14 cellular contexts compared by ENCODE assay signal in the genomic region with DNA sequence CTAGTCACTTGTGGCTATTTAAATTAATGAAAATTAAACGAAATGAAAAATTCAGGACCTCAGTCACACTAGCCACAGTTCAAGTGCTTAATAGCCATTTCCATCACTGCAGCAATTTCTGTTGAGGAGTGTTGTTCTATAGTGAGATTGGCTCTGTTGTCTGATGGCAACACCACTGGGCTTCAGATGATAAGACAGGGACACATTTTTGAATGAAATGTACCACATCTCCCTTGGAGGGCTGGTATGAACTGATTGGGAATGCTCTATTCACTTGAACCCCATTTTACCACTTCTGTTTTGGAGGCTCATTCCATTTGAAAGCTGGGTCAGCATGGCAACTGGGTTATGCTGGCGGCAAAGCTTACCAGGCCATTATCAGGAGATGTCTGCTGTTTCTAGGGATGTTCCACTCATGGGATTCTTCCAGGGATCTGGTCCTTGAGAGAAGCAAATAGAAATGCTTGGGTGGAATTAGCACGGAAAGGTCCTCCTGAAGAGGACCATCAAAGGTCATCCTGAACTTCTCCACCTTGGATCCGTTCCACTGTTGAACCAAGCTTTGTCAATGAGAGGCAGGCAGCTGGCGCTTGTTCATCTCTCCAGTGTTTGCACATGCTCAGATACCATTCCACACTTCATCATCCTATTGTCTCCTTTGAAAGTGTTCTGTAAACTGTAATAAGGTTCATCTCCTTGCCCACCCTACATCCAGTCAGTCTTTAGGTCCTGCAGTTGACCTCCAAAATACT. TPM values are rescaled to one million over a fixed set of nuclear protein-coding genes. Genes with fewer than 3 reads are reported as not detected.
DNase-seq lines count a peak whose midpoint lies in the region; ATAC-seq and TF ChIP-seq lines count a peak whose summit lies in the region.
"Had no signal": no experiment of that assay in that cellular context is flagged by ENCODE, and none has a peak within 500 bp of the region (broad histone marks: within the 10 kb centered on the region; RNA-seq: fewer than 3 reads in every experiment).

No MANE protein-coding gene starts in this region.

- TF ChIP-seq POLR2A in esophagus muscularis mucosa (IDR thresholded peaks at IDR 0.05; ENCODE audit: low read depth), result no peak
- no peak for TF ChIP-seq POLR2A in body of pancreas (IDR thresholded peaks at IDR 0.05)

- TF ChIP-seq EP300 in esophagus muscularis mucosa (IDR thresholded peaks at IDR 0.05), result no peak

- H3K27ac ChIP-seq in HEK293 (ENCODE audit: extremely low read depth, low read depth, low read length), result peak overlapping the region; percentile 47
- peak overlapping the region; percentile 63 to 77 (median 66) for H3K27ac ChIP-seq in esophagus muscularis mucosa (replicated peaks in 1 of 4)
- peak overlapping the region; percentile 76 for H3K27ac ChIP-seq in smooth muscle cell (ENCODE audit: low read depth)
- peak overlapping the region in 1 of 4 donors; percentile 24 for H3K27ac ChIP-seq in body of pancreas

- CTCF ChIA-PET in HEK293 (lab: Yijun Ruan, JAX), result interaction anchor here (0.6 to 1.1 kb wide), 3 partner anchors 9 to 646 kb away, joined by 3 to 4 read pairs (median 4); no protein-coding TSS in a partner anchor

- peaks cover 15% of the 10 kb centered on the region for H3F3A ChIP-seq in smooth muscle cell (ENCODE audit: low read depth)

- peak overlapping the region; percentile 67 for H3K4me2 ChIP-seq in smooth muscle cell

- no peak overlapping the region for H3K9ac ChIP-seq in smooth muscle cell (ENCODE audit: low read depth)

- DNase-seq in NCI-H748 treated with DMSO at 0.1 percent for 48 hours (lab: John Stamatoyannopoulos, UW) (peak; percentile 59), esophagus muscularis mucosa (ENCODE audit: extremely low spot score) (no peak), smooth muscle cell (lab: John Stamatoyannopoulos, UW; ENCODE audit: unreplicated experiment) (no peak), body of pancreas (no peak), SW480 (ENCODE audit: low spot score) (no peak)
- no peak for DNase-seq in stimulated activated naive CD4-positive, alpha-beta T cell (lab: John Stamatoyannopoulos, UW)
- DNase-seq: activated CD4-positive, alpha-beta T cell treated with anti-CD3 and anti-CD28 coated beads, Interleukin-2, amount 10 ng/mL, durations not matched to agents 24 days and 14 days; activated T-cell treated with anti-CD3 and anti-CD28 coated beads, Interleukin-2, amount 50 U/mL, for 48 hours; dorsolateral prefrontal cortex; natural killer cell; NCI-H1048 had no signal

- H3K36me3 ChIP-seq in HEK293 (ENCODE audit: control insufficient read depth in 2 of 2, insufficient read depth in 1 of 2, low read length in 2 of 2), result no peaks in the 10 kb centered on the region
- H3K36me3 ChIP-seq in esophagus muscularis mucosa, result no peaks in the 10 kb centered on the region
- H3K36me3 ChIP-seq in smooth muscle cell (ENCODE audit: low read depth), result no peaks in the 10 kb centered on the region
- H3K36me3 ChIP-seq in body of pancreas (replicated peaks in 1 of 2; ENCODE audit: insufficient read depth in 1 of 2, low read depth in 2 of 2), result no peaks in the 10 kb centered on the region

- H3K4me3 ChIP-seq in HEK293 (ENCODE audit: low read depth, low read length) (no peak overlapping the region), esophagus muscularis mucosa (no peak overlapping the region), smooth muscle cell (no peak overlapping the region), body of pancreas (no peak overlapping the region)
- H3K4me3 ChIP-seq: dorsolateral prefrontal cortex had no signal

- intact Hi-C loops in esophagus muscularis mucosa (cut with DNase I), result loop anchor here (10.0 kb wide), 1 partner anchor 99 kb away; no protein-coding TSS in a partner anchor
- intact Hi-C loops in body of pancreas (cut with DNase I), result no loop called here

- H3K9me3 ChIP-seq in HEK293 (ENCODE audit: control insufficient read depth, insufficient read depth, low read depth, low read length) (no peaks in the 10 kb centered on the region), esophagus muscularis mucosa (no peaks in the 10 kb centered on the region), smooth muscle cell (replicated peaks; ENCODE audit: low read depth) (no peaks in the 10 kb centered on the region), body of pancreas (no peaks in the 10 kb centered on the region)
- H3K9me3 ChIP-seq: Caco-2 had no signal

- H2AFZ ChIP-seq in smooth muscle cell (ENCODE audit: low read depth), result no peak overlapping the region

- peaks cover 100% of the 10 kb centered on the region for H3K79me2 ChIP-seq in smooth muscle cell (ENCODE audit: low read depth)

- H3K27me3 ChIP-seq in esophagus muscularis mucosa (no peaks in the 10 kb centered on the region), smooth muscle cell (ENCODE audit: low read depth) (no peaks in the 10 kb centered on the region), body of pancreas (no peaks in the 10 kb centered on the region)
- H3K27me3 ChIP-seq: dorsolateral prefrontal cortex had no signal

- WGBS in esophagus muscularis mucosa, result 75% methylated on average over 5 of the region's 5 CpGs
- WGBS in smooth muscle cell (ENCODE audit: low lambda C conversion rate), result 91% methylated on average over 5 of the region's 5 CpGs
- 69 to 71% methylated on average over 5 of the region's 5 CpGs for WGBS in body of pancreas, 2 donors

- H3K4me1 ChIP-seq in HEK293 (ENCODE audit: control insufficient read depth, insufficient read depth, low read length) (0 out of 2 replicates have a peak, but pooled peaks cover 12% of the 10 kb centered on the region), esophagus muscularis mucosa (peaks cover 44 to 100% (median 95%) of the 10 kb centered on the region in 4 donors), smooth muscle cell (ENCODE audit: low read depth) (peaks cover 29% of the 10 kb centered on the region), body of pancreas (peaks cover 54% of the 10 kb centered on the region)

- POLR2A ChIA-PET in HEK293 (lab: Yijun Ruan, JAX), result interaction anchor here (0.5 kb wide), 1 partner anchor 295 kb away, joined by 5 read pairs; no protein-coding TSS in a partner anchor

- TF ChIP-seq CTCF in HEK293 (tag by site-specific recombination; IDR thresholded peaks at IDR 0.05), result no peak
- TF ChIP-seq CTCF in esophagus muscularis mucosa (IDR thresholded peaks at IDR 0.05), result no peak
- no peak for TF ChIP-seq CTCF in smooth muscle cell (IDR thresholded peaks at IDR 0.05; ENCODE audit: borderline replicate concordance, insufficient read depth, poor library complexity, severe bottlenecking)
- no peak for TF ChIP-seq CTCF in body of pancreas (IDR thresholded peaks at IDR 0.05)

- H4K20me1 ChIP-seq in smooth muscle cell (ENCODE audit: low read depth), result peaks cover 99% of the 10 kb centered on the region

- ATAC-seq in body of pancreas, result no peak

TF ChIP-seq in HEK293, 187 proteins besides CTCF, POLR2A, EP300 and RAD21 (continues in another document):
- TF ChIP-seq IKZF3 (tag by site-specific recombination; IDR thresholded peaks at IDR 0.05) (peak; percentile 29; the same call in 1 of the 2 replicates), KLF10 (tag by site-specific recombination; IDR thresholded peaks at IDR 0.05) (no peak), ZNF843 (tag by site-specific recombination; IDR thresholded peaks at IDR 0.05) (no peak), ZSCAN16 (tag by site-specific recombination; IDR thresholded peaks at IDR 0.05) (peak; percentile 57; the same call in 1 of the 2 replicates), ZNF561 (tag by site-specific recombination; IDR thresholded peaks at IDR 0.05; ENCODE audit: borderline replicate concordance) (no peak), ZNF169 (tag by site-specific recombination; IDR thresholded peaks at IDR 0.05) (no peak), ZNF23 (tag by site-specific recombination; IDR thresholded peaks at IDR 0.05; ENCODE audit: borderline replicate concordance) (no peak)
- TF ChIP-seq, protein P1, sequence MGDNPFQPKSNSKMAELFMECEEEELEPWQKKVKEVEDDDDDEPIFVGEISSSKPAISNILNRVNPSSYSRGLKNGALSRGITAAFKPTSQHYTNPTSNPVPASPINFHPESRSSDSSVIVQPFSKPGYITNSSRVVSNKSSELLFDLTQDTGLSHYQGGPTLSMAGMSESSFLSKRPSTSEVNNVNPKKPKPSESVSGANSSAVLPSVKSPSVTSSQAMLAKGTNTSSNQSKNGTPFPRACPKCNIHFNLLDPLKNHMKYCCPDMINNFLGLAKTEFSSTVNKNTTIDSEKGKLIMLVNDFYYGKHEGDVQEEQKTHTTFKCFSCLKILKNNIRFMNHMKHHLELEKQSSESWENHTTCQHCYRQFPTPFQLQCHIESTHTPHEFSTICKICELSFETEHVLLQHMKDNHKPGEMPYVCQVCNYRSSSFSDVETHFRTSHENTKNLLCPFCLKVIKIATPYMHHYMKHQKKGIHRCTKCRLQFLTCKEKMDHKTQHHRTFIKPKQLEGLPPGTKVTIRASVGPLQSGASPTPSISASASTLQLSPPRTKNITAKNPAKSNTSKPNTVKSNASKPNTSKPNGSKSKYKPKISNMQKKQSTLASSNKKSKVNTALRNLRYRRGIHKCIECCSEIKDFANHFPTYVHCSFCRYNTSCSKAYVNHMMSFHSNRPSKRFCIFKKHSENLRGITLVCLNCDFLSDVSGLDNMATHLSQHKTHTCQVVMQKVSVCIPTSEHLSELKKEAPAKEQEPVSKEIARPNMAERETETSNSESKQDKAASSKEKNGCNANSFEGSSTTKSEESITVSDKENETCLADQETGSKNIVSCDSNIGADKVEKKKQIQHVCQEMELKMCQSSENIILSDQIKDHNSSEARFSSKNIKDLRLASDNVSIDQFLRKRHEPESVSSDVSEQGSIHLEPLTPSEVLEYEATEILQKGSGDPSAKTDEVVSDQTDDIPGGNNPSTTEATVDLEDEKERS (tag by site-specific recombination; IDR thresholded peaks at IDR 0.05), result no peak
- TF ChIP-seq, protein P2, sequence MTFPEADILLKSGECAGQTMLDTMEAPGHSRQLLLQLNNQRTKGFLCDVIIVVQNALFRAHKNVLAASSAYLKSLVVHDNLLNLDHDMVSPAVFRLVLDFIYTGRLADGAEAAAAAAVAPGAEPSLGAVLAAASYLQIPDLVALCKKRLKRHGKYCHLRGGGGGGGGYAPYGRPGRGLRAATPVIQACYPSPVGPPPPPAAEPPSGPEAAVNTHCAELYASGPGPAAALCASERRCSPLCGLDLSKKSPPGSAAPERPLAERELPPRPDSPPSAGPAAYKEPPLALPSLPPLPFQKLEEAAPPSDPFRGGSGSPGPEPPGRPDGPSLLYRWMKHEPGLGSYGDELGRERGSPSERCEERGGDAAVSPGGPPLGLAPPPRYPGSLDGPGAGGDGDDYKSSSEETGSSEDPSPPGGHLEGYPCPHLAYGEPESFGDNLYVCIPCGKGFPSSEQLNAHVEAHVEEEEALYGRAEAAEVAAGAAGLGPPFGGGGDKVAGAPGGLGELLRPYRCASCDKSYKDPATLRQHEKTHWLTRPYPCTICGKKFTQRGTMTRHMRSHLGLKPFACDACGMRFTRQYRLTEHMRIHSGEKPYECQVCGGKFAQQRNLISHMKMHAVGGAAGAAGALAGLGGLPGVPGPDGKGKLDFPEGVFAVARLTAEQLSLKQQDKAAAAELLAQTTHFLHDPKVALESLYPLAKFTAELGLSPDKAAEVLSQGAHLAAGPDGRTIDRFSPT (tag by site-specific recombination; IDR thresholded peaks at IDR 0.05), result no peak

RNA-seq across cellular contexts. Expression of a gene that starts 7.6 kb away (rescaled TPM):
- total RNA-seq in esophagus muscularis mucosa (100 to 1,000 TPM; 172 to 259 (median 182) TPM), smooth muscle cell (61.0 and 63.5 TPM in 2 replicates), body of pancreas (10 to 100 TPM; 20.4 to 21.5 TPM)
- polyA plus RNA-seq in smooth muscle cell, result 23.4 and 23.8 TPM in 2 replicates
- total RNA-seq: HT-29 had no signal
